1 cellular context compared by ENCODE assay signal in genomic region chr5:7868427-7868772, GRCh38.
TF ChIP-seq lines count a peak whose summit lies in the region.

No MANE protein-coding gene starts in this region.

TF ChIP-seq in WTC11, 78 proteins besides CTCF, POLR2A, EP300 and RAD21 (continued from another document):
- TF ChIP-seq E2F1 (CRISPR knock-in tag; IDR thresholded peaks at IDR 0.05) (no peak), USF1 (CRISPR knock-in tag; IDR thresholded peaks at IDR 0.05) (no peak), HMGA2 (CRISPR knock-in tag; IDR thresholded peaks at IDR 0.05) (no peak), FOXK1 (CRISPR knock-in tag; IDR thresholded peaks at IDR 0.05) (no peak)
